In genomic region chr19:55486971-55487883, GRCh38 we compare ENCODE assay signal across 8 cellular contexts. TPM values are rescaled to one million over a fixed set of nuclear protein-coding genes. Genes with fewer than 3 reads are reported as not detected.
DNase-seq lines count a peak whose midpoint lies in the region; ATAC-seq and TF ChIP-seq lines count a peak whose summit lies in the region.

No MANE protein-coding gene starts in this region.

- H3K36me3 ChIP-seq in ACC112 (ENCODE audit: insufficient read depth, low read length) (no peaks in the 10 kb centered on the region), HUES48 (ENCODE audit: control insufficient read depth, insufficient read depth, low read length) (peaks cover 4% of the 10 kb centered on the region; the same call in 1 of the 2 replicates), neuron (ENCODE audit: insufficient read depth, low read length) (peaks cover 3% of the 10 kb centered on the region), upper lobe of left lung (peaks cover 4 to 16% (median 15%) of the 10 kb centered on the region in 4 donors)

- H3K4me1 ChIP-seq in ACC112 (ENCODE audit: control insufficient read depth, insufficient read depth, low read length, unreplicated experiment): peaks cover 28% of the 10 kb centered on the region
- peaks cover 38% of the 10 kb centered on the region for H3K4me1 ChIP-seq in HUES48 (ENCODE audit: control insufficient read depth, insufficient read depth, low read length)
- peaks cover 60% of the 10 kb centered on the region for H3K4me1 ChIP-seq in neuron (ENCODE audit: insufficient read depth, low read length)
- H3K4me1 ChIP-seq in upper lobe of left lung: peaks cover 35 to 43% (median 42%) of the 10 kb centered on the region in 4 donors

- WGBS in upper lobe of left lung, 2 donors: 35 to 41% methylated on average over 15 to 24 of the region's 26 CpGs

- CTCF ChIA-PET in activated CD8-positive, alpha-beta memory T cell treated with anti-CD3 and anti-CD28 coated beads, Interleukin-2, amount 10 ng/mL, durations not matched to agents 7 days and 5 days (lab: Charles Lee): interaction anchor here (0.7 to 5.2 kb wide), 5 partner anchors 10 to 346 kb away, joined by 3 to 42 read pairs (median 5); partner anchors contain the start of gene ZNF628

- H2AFZ ChIP-seq in ACC112 (ENCODE audit: low read length, unreplicated experiment) (no peak overlapping the region), neuron (ENCODE audit: low read depth, low read length) (no peak overlapping the region)

- TF ChIP-seq POLR2A in upper lobe of left lung (IDR thresholded peaks at IDR 0.05): peak in 1 of 4 donors; percentile 20

- no peaks in the 10 kb centered on the region for H3K27me3 Mint-ChIP-seq in activated CD8-positive, alpha-beta memory T cell treated with anti-CD3 and anti-CD28 coated beads, Interleukin-2, amount 10 ng/mL, durations not matched to agents 7 days and 5 days

- H3K27ac Mint-ChIP-seq in activated CD8-positive, alpha-beta memory T cell treated with anti-CD3 and anti-CD28 coated beads, Interleukin-2, amount 10 ng/mL, durations not matched to agents 7 days and 5 days: no peak overlapping the region

- peak overlapping the region; percentile 83 for H3K4me3 ChIP-seq in ACC112 (ENCODE audit: low read depth, low read length)
- peak overlapping the region; percentile 14; the same call in 1 of the 2 replicates for H3K4me3 ChIP-seq in HUES48 (ENCODE audit: low read depth, low read length)
- peak overlapping the region; percentile 1 for H3K4me3 ChIP-seq in neuron (ENCODE audit: low read length)
- H3K4me3 ChIP-seq in upper lobe of left lung: no peak overlapping the region

- peak; percentile 20 for ATAC-seq in activated CD8-positive, alpha-beta memory T cell treated with anti-CD3 and anti-CD28 coated beads, Interleukin-2, amount 10 ng/mL, durations not matched to agents 7 days and 5 days
- ATAC-seq in esophagus mucosa (peak; percentile 40), upper lobe of left lung (ENCODE audit: low FRiP score in 2 of 2) (peak; percentile 65 to 82), GM19455 (IDR thresholded peaks at IDR 0.05; ENCODE audit: unreplicated experiment) (no peak)

- H3K9ac ChIP-seq in HUES48 (ENCODE audit: low read depth, low read length): no peak overlapping the region; the same call in 1 of the 2 replicates

- H3K27me3 ChIP-seq in ACC112 (ENCODE audit: insufficient read depth, low read length) (no peaks in the 10 kb centered on the region), HUES48 (ENCODE audit: control insufficient read depth, insufficient read depth, low read length) (no peaks in the 10 kb centered on the region), neuron (ENCODE audit: insufficient read depth, low read length) (no peaks in the 10 kb centered on the region), upper lobe of left lung (no peaks in the 10 kb centered on the region)

- TF ChIP-seq CTCF in upper lobe of left lung (IDR thresholded peaks at IDR 0.05): no peak

- no peaks in the 10 kb centered on the region for H3K9me3 Mint-ChIP-seq in activated CD8-positive, alpha-beta memory T cell treated with anti-CD3 and anti-CD28 coated beads, Interleukin-2, amount 10 ng/mL, durations not matched to agents 7 days and 5 days (ENCODE audit: low read depth)

- peaks cover 6% of the 10 kb centered on the region for H3K4me1 Mint-ChIP-seq in activated CD8-positive, alpha-beta memory T cell treated with anti-CD3 and anti-CD28 coated beads, Interleukin-2, amount 10 ng/mL, durations not matched to agents 7 days and 5 days

- peak overlapping the region; percentile 87 for H3K27ac ChIP-seq in ACC112 (ENCODE audit: low read depth, low read length)
- H3K27ac ChIP-seq in HUES48 (ENCODE audit: low read depth, low read length): peak overlapping the region; percentile 75
- peak overlapping the region; percentile 80 to 88 (median 85) for H3K27ac ChIP-seq in upper lobe of left lung

- peaks cover 2% of the 10 kb centered on the region for H3K36me3 Mint-ChIP-seq in activated CD8-positive, alpha-beta memory T cell treated with anti-CD3 and anti-CD28 coated beads, Interleukin-2, amount 10 ng/mL, durations not matched to agents 7 days and 5 days

- DNase-seq in activated CD8-positive, alpha-beta memory T cell treated with anti-CD3 and anti-CD28 coated beads, Interleukin-2, amount 10 ng/mL, durations not matched to agents 7 days and 5 days: no peak
- DNase-seq in upper lobe of left lung (peak in 1 of 2 donors; percentile 46), putamen (ENCODE audit: low spot score) (no peak)

- H3K4me3 Mint-ChIP-seq in activated CD8-positive, alpha-beta memory T cell treated with anti-CD3 and anti-CD28 coated beads, Interleukin-2, amount 10 ng/mL, durations not matched to agents 7 days and 5 days: no peak overlapping the region

- no peaks in the 10 kb centered on the region for H3K9me3 ChIP-seq in HUES48 (ENCODE audit: control insufficient read depth, insufficient read depth, low read length)
- H3K9me3 ChIP-seq in neuron (ENCODE audit: low read length): no peaks in the 10 kb centered on the region
- H3K9me3 ChIP-seq in upper lobe of left lung: no peaks in the 10 kb centered on the region

- H3K79me2 ChIP-seq in ACC112 (ENCODE audit: control insufficient read depth, insufficient read depth, low read length, unreplicated experiment): peaks cover 5% of the 10 kb centered on the region

- TF ChIP-seq EP300 in upper lobe of left lung (IDR thresholded peaks at IDR 0.05): no peak

RNA-seq across cellular contexts. Expression of gene SSC5D, which starts 1.0 kb away (rescaled TPM):
- total RNA-seq in activated CD8-positive, alpha-beta memory T cell treated with anti-CD3 and anti-CD28 coated beads, Interleukin-2, amount 10 ng/mL, durations not matched to agents 7 days and 5 days: under 1 TPM; 0.68 to 0.79 TPM
- total RNA-seq in esophagus mucosa (0.24 TPM), upper lobe of left lung (10 to 100 TPM in 1 of 6 donors, 1 to 10 TPM in 4, under 1 TPM in 1; 0.39 to 10.1 (median 6.7) TPM)

RNA-seq across cellular contexts. Expression of gene NAT14, which starts 2.2 kb away (rescaled TPM):
- 10 to 100 TPM; 14.6 to 23.2 TPM for total RNA-seq in activated CD8-positive, alpha-beta memory T cell treated with anti-CD3 and anti-CD28 coated beads, Interleukin-2, amount 10 ng/mL, durations not matched to agents 7 days and 5 days
- total RNA-seq in esophagus mucosa (7.5 TPM), upper lobe of left lung (10 to 100 TPM; 13.1 to 19.2 (median 16.3) TPM)

RNA-seq across cellular contexts. Expression of gene ZNF628, which starts 10.8 kb away (rescaled TPM):
- 1 to 10 TPM; 8.8 to 8.9 TPM for total RNA-seq in activated CD8-positive, alpha-beta memory T cell treated with anti-CD3 and anti-CD28 coated beads, Interleukin-2, amount 10 ng/mL, durations not matched to agents 7 days and 5 days
- total RNA-seq in esophagus mucosa (3.7 TPM), upper lobe of left lung (10 to 100 TPM in 5 of 6 donors, 1 to 10 TPM in 1; 9.9 to 32.1 (median 12.4) TPM)

RNA-seq across cellular contexts. Expression of gene C19orf85, which starts 22.7 kb away (rescaled TPM):
- total RNA-seq in activated CD8-positive, alpha-beta memory T cell treated with anti-CD3 and anti-CD28 coated beads, Interleukin-2, amount 10 ng/mL, durations not matched to agents 7 days and 5 days: not detected
- total RNA-seq in esophagus mucosa (not detected), upper lobe of left lung (not detected)

RNA-seq across cellular contexts. Expression of gene ISOC2, which starts 25.8 kb away (rescaled TPM):
- total RNA-seq in activated CD8-positive, alpha-beta memory T cell treated with anti-CD3 and anti-CD28 coated beads, Interleukin-2, amount 10 ng/mL, durations not matched to agents 7 days and 5 days: 10 to 100 TPM; 28.2 to 35.7 TPM
- total RNA-seq in esophagus mucosa (41.9 TPM), upper lobe of left lung (10 to 100 TPM in 5 of 6 donors, 1 to 10 TPM in 1; 4.2 to 44.8 (median 36.7) TPM)

Comparison
In these comparisons a context has a peak if more than half of its experiments do, and no peak if none do; other contexts are left out.
1. H3K4me3 ChIP-seq: peak in ACC112 (single experiment), HUES48 (single experiment) and neuron (single experiment); none in upper lobe of left lung (0 of 4).
2. Peak in every context shown above with its lines, with median percentiles within 50 percentile points of each other: H3K27ac ChIP-seq.